In the genomic region with DNA sequence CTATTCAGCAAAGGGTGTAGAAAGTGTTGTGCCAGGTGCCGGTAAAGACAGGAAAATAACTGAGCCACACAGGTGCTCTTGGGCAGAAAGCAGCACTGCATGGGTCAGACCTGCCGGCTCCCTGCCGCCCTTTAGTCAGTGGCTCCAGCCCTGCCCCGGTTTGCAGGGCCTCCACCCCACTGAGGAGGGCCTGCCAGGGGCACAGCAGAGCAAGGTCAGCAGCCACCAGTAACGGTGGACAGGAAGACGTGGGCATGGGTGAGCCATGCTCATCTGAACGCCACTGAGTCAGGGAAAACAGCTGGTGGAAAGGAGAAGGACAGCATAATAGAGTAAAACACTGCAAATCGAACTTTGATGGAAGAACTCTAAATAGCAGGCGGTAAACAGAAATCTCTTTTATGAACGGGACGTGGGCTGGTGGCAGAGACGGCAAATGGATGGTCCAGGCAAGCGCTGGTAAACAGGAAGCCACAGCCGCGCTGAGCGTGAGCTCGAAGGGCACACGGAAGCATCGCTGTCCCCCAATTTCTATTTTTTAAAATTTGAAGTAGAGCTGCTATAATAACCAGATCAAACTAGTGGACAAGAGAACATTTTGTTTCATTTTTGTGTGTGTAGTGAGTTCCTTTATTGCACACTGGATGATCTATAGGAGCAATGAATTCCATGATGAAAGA, we compare ENCODE assay signal across 17 cellular contexts.
DNase-seq lines count a peak whose midpoint lies in the region; ATAC-seq and TF ChIP-seq lines count a peak whose summit lies in the region.
"Had no signal": no experiment of that assay in that cellular context is flagged by ENCODE, and none has a peak within 500 bp of the region (broad histone marks: within the 10 kb centered on the region; RNA-seq: fewer than 3 reads in every experiment).

No MANE protein-coding gene starts in this region.

- H3K4me3 Mint-ChIP-seq in activated CD4-positive, alpha-beta T cell treated with anti-CD3 and anti-CD28 coated beads for 36 hours = peak overlapping the region; percentile 54
- H3K4me3 Mint-ChIP-seq in stimulated activated effector memory CD8-positive, alpha-beta T cell treated with anti-CD3 and anti-CD28 coated beads, Interleukin-12 subunit alpha, Interleukin-12 subunit beta, amount 100 ng/mL, for 72 hours = peak overlapping the region; percentile 80

- ATAC-seq in activated CD4-positive, alpha-beta T cell treated with anti-CD3 and anti-CD28 coated beads for 36 hours = peak; percentile 69
- ATAC-seq in stimulated activated effector memory CD8-positive, alpha-beta T cell treated with anti-CD3 and anti-CD28 coated beads, Interleukin-12 subunit alpha, Interleukin-12 subunit beta, amount 100 ng/mL, for 72 hours = peak; percentile 85
- no peak for ATAC-seq in GM18861 (IDR thresholded peaks at IDR 0.05; ENCODE audit: unreplicated experiment)
- ATAC-seq: HCT116, left lung had no signal

- peak overlapping the region; percentile 27; the same call in 1 of the 2 replicates for H3K9ac ChIP-seq in SU-DHL-6 (ENCODE audit: low read length)
- H3K9ac ChIP-seq in colonic mucosa (ENCODE audit: low read depth in 2 of 2, low read length in 2 of 2) = no peak overlapping the region

- H3K27me3 Mint-ChIP-seq in activated CD4-positive, alpha-beta T cell treated with anti-CD3 and anti-CD28 coated beads for 36 hours = no peaks in the 10 kb centered on the region

- no peak overlapping the region for H3K4me3 ChIP-seq in SU-DHL-6 (ENCODE audit: insufficient read depth, low read length, poor library complexity, severe bottlenecking)
- H3K4me3 ChIP-seq in colonic mucosa = no peak overlapping the region
- H3K4me3 ChIP-seq: left lung, sigmoid colon had no signal

- H3K36me3 ChIP-seq in SU-DHL-6 (ENCODE audit: low read length) (no peaks in the 10 kb centered on the region), colonic mucosa (no peaks in the 10 kb centered on the region)
- H3K36me3 ChIP-seq: left lung, sigmoid colon had no signal

- TF ChIP-seq CTCF in SU-DHL-6 (IDR thresholded peaks at IDR 0.05; ENCODE audit: insufficient read depth, low read length, poor library complexity, severe bottlenecking) = no peak
- no peak for TF ChIP-seq CTCF in colonic mucosa (IDR thresholded peaks at IDR 0.05)

- H3K36me3 Mint-ChIP-seq in activated CD4-positive, alpha-beta T cell treated with anti-CD3 and anti-CD28 coated beads for 36 hours (ENCODE audit: low read depth) = no peaks in the 10 kb centered on the region
- no peaks in the 10 kb centered on the region for H3K36me3 Mint-ChIP-seq in stimulated activated effector memory CD8-positive, alpha-beta T cell treated with anti-CD3 and anti-CD28 coated beads, Interleukin-12 subunit alpha, Interleukin-12 subunit beta, amount 100 ng/mL, for 72 hours

- H3K27ac ChIP-seq in SU-DHL-6 (ENCODE audit: low read depth, low read length) (no peak overlapping the region), colonic mucosa (no peak overlapping the region)
- H3K27ac ChIP-seq: sigmoid colon had no signal

- no peaks in the 10 kb centered on the region for H4K20me1 ChIP-seq in SU-DHL-6 (ENCODE audit: low read depth, low read length)

- POLR2A ChIA-PET in activated CD4-positive, alpha-beta T cell treated with anti-CD3 and anti-CD28 coated beads for 36 hours (lab: Charles Lee) = no interaction called here

- no peaks in the 10 kb centered on the region for H3K4me1 ChIP-seq in colonic mucosa
- H3K4me1 ChIP-seq: left lung, sigmoid colon had no signal

- H3K9me3 ChIP-seq in SU-DHL-6 (ENCODE audit: insufficient read depth, low read length) (no peaks in the 10 kb centered on the region), colonic mucosa (no peaks in the 10 kb centered on the region)
- H3K9me3 ChIP-seq: left lung, sigmoid colon had no signal

- H2AFZ ChIP-seq in SU-DHL-6 (ENCODE audit: low read depth, low read length, severe bottlenecking) = peak overlapping the region; percentile 93

- peak; percentile 45 for DNase-seq in activated CD4-positive, alpha-beta T cell treated with anti-CD3 and anti-CD28 coated beads for 36 hours
- DNase-seq in activated CD4-positive, alpha-beta T cell treated with anti-CD3 and anti-CD28 coated beads, Interleukin-2, amount 50 U/mL, for 1 hour = no peak
- DNase-seq in colonic mucosa (peak; percentile 9), NCI-H2029 treated with DMSO at 0.1 percent for 48 hours (lab: John Stamatoyannopoulos, UW) (no peak)
- DNase-seq in stimulated activated effector memory CD8-positive, alpha-beta T cell treated with anti-CD3 and anti-CD28 coated beads, Interleukin-12 subunit alpha, Interleukin-12 subunit beta, amount 100 ng/mL, for 72 hours (ENCODE audit: low spot score in 2 of 2) = peak in 1 of 2 donors; percentile 61
- no peak for DNase-seq in stimulated activated CD8-positive, alpha-beta memory T cell treated with anti-CD3 and anti-CD28 coated beads, Interleukin-4, amount 100 ng/mL, for 48 hours
- DNase-seq: 8988T, Calu3, cerebellar nuclear complex, hippocampal formation, Kasumi-1, left lung, NCI-H1694 treated with DMSO at 0.1 percent for 48 hours, sigmoid colon had no signal

- no peaks in the 10 kb centered on the region for H3K27me3 ChIP-seq in SU-DHL-6 (ENCODE audit: low read length)
- H3K27me3 ChIP-seq in colonic mucosa = no peaks in the 10 kb centered on the region
- H3K27me3 ChIP-seq: sigmoid colon had no signal

- peak overlapping the region; percentile 48 for H3K27ac Mint-ChIP-seq in activated CD4-positive, alpha-beta T cell treated with anti-CD3 and anti-CD28 coated beads for 36 hours
- H3K27ac Mint-ChIP-seq in stimulated activated effector memory CD8-positive, alpha-beta T cell treated with anti-CD3 and anti-CD28 coated beads, Interleukin-12 subunit alpha, Interleukin-12 subunit beta, amount 100 ng/mL, for 72 hours = peak overlapping the region; percentile 97

- H3F3A ChIP-seq in SU-DHL-6 (ENCODE audit: insufficient read depth) = no peaks in the 10 kb centered on the region

- intact Hi-C loops in activated CD4-positive, alpha-beta T cell treated with anti-CD3 and anti-CD28 coated beads for 36 hours (cut with DNase I, micrococcal nuclease) = no loop called here
- intact Hi-C loops in colonic mucosa (cut with DNase I) = no loop called here

- H3K4me2 ChIP-seq in SU-DHL-6 (ENCODE audit: low read depth, low read length, poor library complexity, severe bottlenecking) = peak overlapping the region; percentile 39

- no peaks in the 10 kb centered on the region for H3K9me2 ChIP-seq in SU-DHL-6 (replicated peaks; ENCODE audit: insufficient read depth, low read length)

- H3K4me1 Mint-ChIP-seq in activated CD4-positive, alpha-beta T cell treated with anti-CD3 and anti-CD28 coated beads for 36 hours = peaks cover 22% of the 10 kb centered on the region
- H3K4me1 Mint-ChIP-seq in stimulated activated effector memory CD8-positive, alpha-beta T cell treated with anti-CD3 and anti-CD28 coated beads, Interleukin-12 subunit alpha, Interleukin-12 subunit beta, amount 100 ng/mL, for 72 hours = peaks cover 32% of the 10 kb centered on the region

- CTCF ChIA-PET in activated CD4-positive, alpha-beta T cell treated with anti-CD3 and anti-CD28 coated beads for 36 hours (lab: Charles Lee) = interaction anchor here (0.8 kb wide), 1 partner anchor 8 kb away, joined by 6 read pairs; no protein-coding TSS in a partner anchor

- H3K9me3 Mint-ChIP-seq in activated CD4-positive, alpha-beta T cell treated with anti-CD3 and anti-CD28 coated beads for 36 hours (ENCODE audit: low read depth) = no peaks in the 10 kb centered on the region
- no peaks in the 10 kb centered on the region for H3K9me3 Mint-ChIP-seq in stimulated activated effector memory CD8-positive, alpha-beta T cell treated with anti-CD3 and anti-CD28 coated beads, Interleukin-12 subunit alpha, Interleukin-12 subunit beta, amount 100 ng/mL, for 72 hours

- H3K79me2 ChIP-seq in SU-DHL-6 (ENCODE audit: insufficient read depth, low read length) = no peaks in the 10 kb centered on the region

Comparison
In these comparisons a context has a peak if more than half of its experiments do, and no peak if none do; other contexts are left out.
1. DNase-seq: peak in activated CD4-positive, alpha-beta T cell treated with anti-CD3 and anti-CD28 coated beads for 36 hours (single experiment) and colonic mucosa (single experiment); none in activated CD4-positive, alpha-beta T cell treated with anti-CD3 and anti-CD28 coated beads, Interleukin-2, amount 50 U/mL, for 1 hour (single experiment), NCI-H2029 treated with DMSO at 0.1 percent for 48 hours (single experiment) and stimulated activated CD8-positive, alpha-beta memory T cell treated with anti-CD3 and anti-CD28 coated beads, Interleukin-4, amount 100 ng/mL, for 48 hours (single experiment).